15 cellular contexts compared by ENCODE assay signal in genomic region chr15:100740105-100740504, GRCh38.
A peak's percentile ranks its signal among the peaks of the same experiment; 100 is the strongest.
DNase-seq lines count a peak whose midpoint lies in the region; ATAC-seq and TF ChIP-seq lines count a peak whose summit lies in the region.
"Had no signal": no experiment of that assay in that cellular context is flagged by ENCODE, and none has a peak within 500 bp of the region (broad histone marks: within the 10 kb centered on the region; RNA-seq: fewer than 3 reads in every experiment).

No MANE protein-coding gene starts in this region.

- no peak for TF ChIP-seq CTCF in HFF-Myc (IDR thresholded peaks at IDR 0.05; ENCODE audit: low read depth, low read length, missing control alignments)

- H3K27me3 ChIP-seq in adipocyte (replicated peaks; ENCODE audit: control insufficient read depth, insufficient read depth, low read length), result no peaks in the 10 kb centered on the region

- H3K4me1 ChIP-seq in adipocyte (ENCODE audit: control insufficient read depth, insufficient read depth, low read length), result no peaks in the 10 kb centered on the region

- H3K4me3 ChIP-seq in HFF-Myc (replicated peaks; ENCODE audit: low read depth, low read length) (no peak overlapping the region), adipocyte (ENCODE audit: low read length) (no peak overlapping the region)
- H3K4me3 ChIP-seq: SK-N-MC had no signal

- H3K9ac ChIP-seq in adipocyte (ENCODE audit: low read length), result no peak overlapping the region

- ATAC-seq in HG02852 (IDR thresholded peaks at IDR 0.05; ENCODE audit: unreplicated experiment), result no peak
- ATAC-seq: PC-3 had no signal

- DNase-seq in DMS153 (lab: John Stamatoyannopoulos, UW) (peak; percentile 4), DMS153 treated with DMSO at 0.1 percent for 48 hours (lab: John Stamatoyannopoulos, UW; ENCODE audit: unreplicated experiment) (no peak), HFF-Myc (ENCODE audit: extremely low read depth, low read depth) (peak; percentile 76), adipocyte (ENCODE audit: low read depth) (peak; percentile 73), inferior parietal cortex (ENCODE audit: extremely low spot score) (peak; percentile 34), SHP77 treated with DMSO at 0.1 percent for 48 hours (lab: John Stamatoyannopoulos, UW) (no peak), NOMO-1 (lab: John Stamatoyannopoulos, UW; ENCODE audit: unreplicated experiment in 2 of 2) (no peak)
- DNase-seq: CD4-positive, alpha-beta T cell; Kasumi-1; MV-4-11; NCI-H345; NCI-H526 treated with DMSO at 0.1 percent for 48 hours; PC-3 had no signal

- H3K9me3 ChIP-seq in adipocyte (ENCODE audit: control insufficient read depth, low read length), result no peaks in the 10 kb centered on the region

- no peaks in the 10 kb centered on the region for H3K36me3 ChIP-seq in adipocyte (ENCODE audit: control insufficient read depth, insufficient read depth, low read length, severe bottlenecking)

Comparison
In these comparisons a context has a peak if more than half of its experiments do, and no peak if none do; other contexts are left out.
1. DNase-seq: peak in DMS153 (single experiment), HFF-Myc (single experiment), adipocyte (single experiment) and inferior parietal cortex (single experiment); none in DMS153 treated with DMSO at 0.1 percent for 48 hours (single experiment), SHP77 treated with DMSO at 0.1 percent for 48 hours (single experiment) and NOMO-1 (0 of 2).